Comparison of ENCODE assay signal across 1 cellular context in the genomic region with DNA sequence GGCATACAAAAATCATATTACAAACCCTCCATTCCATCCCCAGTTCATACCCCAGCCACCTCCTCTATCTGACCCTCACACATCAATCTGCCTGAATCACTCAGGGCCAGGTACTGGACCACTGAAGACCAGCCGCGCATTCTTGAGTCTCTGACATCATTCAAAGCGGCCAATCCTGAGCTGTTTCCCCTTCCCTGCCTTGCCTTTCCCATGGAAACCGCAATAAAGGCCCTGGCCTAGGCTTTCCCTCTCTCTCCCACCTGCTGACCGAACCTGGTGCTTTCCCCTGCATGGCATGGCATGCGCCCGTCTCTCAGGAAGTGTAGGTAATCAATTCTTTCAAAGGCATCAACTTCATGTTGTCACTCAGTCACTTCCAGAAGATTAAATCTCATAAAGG.
TF ChIP-seq lines count a peak whose summit lies in the region.

No MANE protein-coding gene starts in this region.

TF ChIP-seq in WTC11, 78 proteins besides CTCF, POLR2A, EP300 and RAD21 (continued from another document):
- TF ChIP-seq, protein P1, sequence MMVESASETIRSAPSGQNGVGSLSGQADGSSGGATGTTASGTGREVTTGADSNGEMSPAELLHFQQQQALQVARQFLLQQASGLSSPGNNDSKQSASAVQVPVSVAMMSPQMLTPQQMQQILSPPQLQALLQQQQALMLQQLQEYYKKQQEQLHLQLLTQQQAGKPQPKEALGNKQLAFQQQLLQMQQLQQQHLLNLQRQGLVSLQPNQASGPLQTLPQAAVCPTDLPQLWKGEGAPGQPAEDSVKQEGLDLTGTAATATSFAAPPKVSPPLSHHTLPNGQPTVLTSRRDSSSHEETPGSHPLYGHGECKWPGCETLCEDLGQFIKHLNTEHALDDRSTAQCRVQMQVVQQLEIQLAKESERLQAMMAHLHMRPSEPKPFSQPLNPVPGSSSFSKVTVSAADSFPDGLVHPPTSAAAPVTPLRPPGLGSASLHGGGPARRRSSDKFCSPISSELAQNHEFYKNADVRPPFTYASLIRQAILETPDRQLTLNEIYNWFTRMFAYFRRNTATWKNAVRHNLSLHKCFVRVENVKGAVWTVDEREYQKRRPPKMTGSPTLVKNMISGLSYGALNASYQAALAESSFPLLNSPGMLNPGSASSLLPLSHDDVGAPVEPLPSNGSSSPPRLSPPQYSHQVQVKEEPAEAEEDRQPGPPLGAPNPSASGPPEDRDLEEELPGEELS (CRISPR knock-in tag; IDR thresholded peaks at IDR 0.05): no peak
- no peak for TF ChIP-seq EMX1 (CRISPR knock-in tag; IDR thresholded peaks at IDR 0.05)
- no peak for TF ChIP-seq HMGA2 (CRISPR knock-in tag; IDR thresholded peaks at IDR 0.05)
- TF ChIP-seq, protein P2, sequence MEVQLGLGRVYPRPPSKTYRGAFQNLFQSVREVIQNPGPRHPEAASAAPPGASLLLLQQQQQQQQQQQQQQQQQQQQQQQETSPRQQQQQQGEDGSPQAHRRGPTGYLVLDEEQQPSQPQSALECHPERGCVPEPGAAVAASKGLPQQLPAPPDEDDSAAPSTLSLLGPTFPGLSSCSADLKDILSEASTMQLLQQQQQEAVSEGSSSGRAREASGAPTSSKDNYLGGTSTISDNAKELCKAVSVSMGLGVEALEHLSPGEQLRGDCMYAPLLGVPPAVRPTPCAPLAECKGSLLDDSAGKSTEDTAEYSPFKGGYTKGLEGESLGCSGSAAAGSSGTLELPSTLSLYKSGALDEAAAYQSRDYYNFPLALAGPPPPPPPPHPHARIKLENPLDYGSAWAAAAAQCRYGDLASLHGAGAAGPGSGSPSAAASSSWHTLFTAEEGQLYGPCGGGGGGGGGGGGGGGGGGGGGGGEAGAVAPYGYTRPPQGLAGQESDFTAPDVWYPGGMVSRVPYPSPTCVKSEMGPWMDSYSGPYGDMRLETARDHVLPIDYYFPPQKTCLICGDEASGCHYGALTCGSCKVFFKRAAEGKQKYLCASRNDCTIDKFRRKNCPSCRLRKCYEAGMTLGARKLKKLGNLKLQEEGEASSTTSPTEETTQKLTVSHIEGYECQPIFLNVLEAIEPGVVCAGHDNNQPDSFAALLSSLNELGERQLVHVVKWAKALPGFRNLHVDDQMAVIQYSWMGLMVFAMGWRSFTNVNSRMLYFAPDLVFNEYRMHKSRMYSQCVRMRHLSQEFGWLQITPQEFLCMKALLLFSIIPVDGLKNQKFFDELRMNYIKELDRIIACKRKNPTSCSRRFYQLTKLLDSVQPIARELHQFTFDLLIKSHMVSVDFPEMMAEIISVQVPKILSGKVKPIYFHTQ (CRISPR knock-in tag; IDR thresholded peaks at IDR 0.05): no peak
- TF ChIP-seq ESRRA (CRISPR knock-in tag; IDR thresholded peaks at IDR 0.05; ENCODE audit: borderline replicate concordance): no peak
- TF ChIP-seq CREM (CRISPR knock-in tag; IDR thresholded peaks at IDR 0.05): no peak
- no peak for TF ChIP-seq FOXP1 (CRISPR knock-in tag; IDR thresholded peaks at IDR 0.05; ENCODE audit: borderline replicate concordance)
- no peak for TF ChIP-seq ZNF317 (CRISPR knock-in tag; IDR thresholded peaks at IDR 0.05; ENCODE audit: borderline replicate concordance, low read depth)
- TF ChIP-seq, protein P3, sequence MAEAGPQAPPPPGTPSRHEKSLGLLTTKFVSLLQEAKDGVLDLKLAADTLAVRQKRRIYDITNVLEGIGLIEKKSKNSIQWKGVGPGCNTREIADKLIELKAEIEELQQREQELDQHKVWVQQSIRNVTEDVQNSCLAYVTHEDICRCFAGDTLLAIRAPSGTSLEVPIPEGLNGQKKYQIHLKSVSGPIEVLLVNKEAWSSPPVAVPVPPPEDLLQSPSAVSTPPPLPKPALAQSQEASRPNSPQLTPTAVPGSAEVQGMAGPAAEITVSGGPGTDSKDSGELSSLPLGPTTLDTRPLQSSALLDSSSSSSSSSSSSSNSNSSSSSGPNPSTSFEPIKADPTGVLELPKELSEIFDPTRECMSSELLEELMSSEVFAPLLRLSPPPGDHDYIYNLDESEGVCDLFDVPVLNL (CRISPR knock-in tag; IDR thresholded peaks at IDR 0.05; ENCODE audit: borderline replicate concordance, low read depth): no peak
- TF ChIP-seq, protein P4, sequence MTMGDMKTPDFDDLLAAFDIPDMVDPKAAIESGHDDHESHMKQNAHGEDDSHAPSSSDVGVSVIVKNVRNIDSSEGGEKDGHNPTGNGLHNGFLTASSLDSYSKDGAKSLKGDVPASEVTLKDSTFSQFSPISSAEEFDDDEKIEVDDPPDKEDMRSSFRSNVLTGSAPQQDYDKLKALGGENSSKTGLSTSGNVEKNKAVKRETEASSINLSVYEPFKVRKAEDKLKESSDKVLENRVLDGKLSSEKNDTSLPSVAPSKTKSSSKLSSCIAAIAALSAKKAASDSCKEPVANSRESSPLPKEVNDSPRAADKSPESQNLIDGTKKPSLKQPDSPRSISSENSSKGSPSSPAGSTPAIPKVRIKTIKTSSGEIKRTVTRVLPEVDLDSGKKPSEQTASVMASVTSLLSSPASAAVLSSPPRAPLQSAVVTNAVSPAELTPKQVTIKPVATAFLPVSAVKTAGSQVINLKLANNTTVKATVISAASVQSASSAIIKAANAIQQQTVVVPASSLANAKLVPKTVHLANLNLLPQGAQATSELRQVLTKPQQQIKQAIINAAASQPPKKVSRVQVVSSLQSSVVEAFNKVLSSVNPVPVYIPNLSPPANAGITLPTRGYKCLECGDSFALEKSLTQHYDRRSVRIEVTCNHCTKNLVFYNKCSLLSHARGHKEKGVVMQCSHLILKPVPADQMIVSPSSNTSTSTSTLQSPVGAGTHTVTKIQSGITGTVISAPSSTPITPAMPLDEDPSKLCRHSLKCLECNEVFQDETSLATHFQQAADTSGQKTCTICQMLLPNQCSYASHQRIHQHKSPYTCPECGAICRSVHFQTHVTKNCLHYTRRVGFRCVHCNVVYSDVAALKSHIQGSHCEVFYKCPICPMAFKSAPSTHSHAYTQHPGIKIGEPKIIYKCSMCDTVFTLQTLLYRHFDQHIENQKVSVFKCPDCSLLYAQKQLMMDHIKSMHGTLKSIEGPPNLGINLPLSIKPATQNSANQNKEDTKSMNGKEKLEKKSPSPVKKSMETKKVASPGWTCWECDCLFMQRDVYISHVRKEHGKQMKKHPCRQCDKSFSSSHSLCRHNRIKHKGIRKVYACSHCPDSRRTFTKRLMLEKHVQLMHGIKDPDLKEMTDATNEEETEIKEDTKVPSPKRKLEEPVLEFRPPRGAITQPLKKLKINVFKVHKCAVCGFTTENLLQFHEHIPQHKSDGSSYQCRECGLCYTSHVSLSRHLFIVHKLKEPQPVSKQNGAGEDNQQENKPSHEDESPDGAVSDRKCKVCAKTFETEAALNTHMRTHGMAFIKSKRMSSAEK (CRISPR knock-in tag; IDR thresholded peaks at IDR 0.05; ENCODE audit: borderline replicate concordance): no peak
- no peak for TF ChIP-seq GTF2I (CRISPR knock-in tag; conservative IDR thresholded peaks at IDR 0.05)
